Comparison of ENCODE assay signal across 8 cellular contexts in the genomic region with DNA sequence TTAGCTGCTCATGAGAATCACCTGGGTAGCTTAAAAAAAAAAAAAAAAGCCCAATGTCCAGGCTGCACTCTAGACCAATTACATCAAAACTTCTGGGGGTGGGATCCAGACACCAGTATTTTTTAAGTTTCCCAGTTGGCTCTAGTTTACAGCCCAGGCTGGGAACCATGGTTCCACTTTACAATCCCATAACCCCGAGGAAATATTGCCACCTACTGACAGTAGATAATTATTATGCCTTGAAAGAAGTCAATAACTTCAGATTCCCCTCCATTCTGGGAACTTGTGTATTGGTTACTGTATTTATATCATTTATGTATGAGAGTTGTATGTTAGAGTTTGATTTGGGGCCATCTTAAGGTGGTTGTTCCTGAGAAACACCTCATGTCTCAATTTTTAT.
DNase-seq lines count a peak whose midpoint lies in the region; ATAC-seq and FAIRE-seq lines count a peak whose summit lies in the region.

No MANE protein-coding gene starts in this region.

- peak; percentile 37 for FAIRE-seq in frontal cortex (lab: Jason Lieb, UNC)

- DNase-seq in COR-L47 (lab: John Stamatoyannopoulos, UW) (peak; percentile 34), HuH-7.5 (ENCODE audit: low spot score) (peak; percentile 27), SK-N-DZ (ENCODE audit: low spot score) (peak; percentile 37), frontal cortex (ENCODE audit: low spot score in 2 of 2) (peak in 1 of 2 donors; percentile 16)
- DNase-seq in activated naive CD4-positive, alpha-beta T cell treated with anti-CD3 and anti-CD28 coated beads, Interleukin-2, amount 50 U/mL, for 16 hours: no peak
- DNase-seq in activated effector memory CD4-positive, alpha-beta T cell treated with anti-CD3 and anti-CD28 coated beads, Interleukin-2, amount 50 U/mL, for 16 hours: no peak

- ATAC-seq in HG03159 (IDR thresholded peaks at IDR 0.05; ENCODE audit: unreplicated experiment) (no peak), GM21515 (IDR thresholded peaks at IDR 0.05; ENCODE audit: unreplicated experiment) (no peak)

Comparison
In these comparisons a context has a peak if more than half of its experiments do, and no peak if none do; other contexts are left out.
1. DNase-seq: peak in COR-L47 (single experiment), HuH-7.5 (single experiment) and SK-N-DZ (single experiment); none in activated naive CD4-positive, alpha-beta T cell treated with anti-CD3 and anti-CD28 coated beads, Interleukin-2, amount 50 U/mL, for 16 hours (single experiment) and activated effector memory CD4-positive, alpha-beta T cell treated with anti-CD3 and anti-CD28 coated beads, Interleukin-2, amount 50 U/mL, for 16 hours (single experiment).